8 cellular contexts compared by ENCODE assay signal in the genomic region with DNA sequence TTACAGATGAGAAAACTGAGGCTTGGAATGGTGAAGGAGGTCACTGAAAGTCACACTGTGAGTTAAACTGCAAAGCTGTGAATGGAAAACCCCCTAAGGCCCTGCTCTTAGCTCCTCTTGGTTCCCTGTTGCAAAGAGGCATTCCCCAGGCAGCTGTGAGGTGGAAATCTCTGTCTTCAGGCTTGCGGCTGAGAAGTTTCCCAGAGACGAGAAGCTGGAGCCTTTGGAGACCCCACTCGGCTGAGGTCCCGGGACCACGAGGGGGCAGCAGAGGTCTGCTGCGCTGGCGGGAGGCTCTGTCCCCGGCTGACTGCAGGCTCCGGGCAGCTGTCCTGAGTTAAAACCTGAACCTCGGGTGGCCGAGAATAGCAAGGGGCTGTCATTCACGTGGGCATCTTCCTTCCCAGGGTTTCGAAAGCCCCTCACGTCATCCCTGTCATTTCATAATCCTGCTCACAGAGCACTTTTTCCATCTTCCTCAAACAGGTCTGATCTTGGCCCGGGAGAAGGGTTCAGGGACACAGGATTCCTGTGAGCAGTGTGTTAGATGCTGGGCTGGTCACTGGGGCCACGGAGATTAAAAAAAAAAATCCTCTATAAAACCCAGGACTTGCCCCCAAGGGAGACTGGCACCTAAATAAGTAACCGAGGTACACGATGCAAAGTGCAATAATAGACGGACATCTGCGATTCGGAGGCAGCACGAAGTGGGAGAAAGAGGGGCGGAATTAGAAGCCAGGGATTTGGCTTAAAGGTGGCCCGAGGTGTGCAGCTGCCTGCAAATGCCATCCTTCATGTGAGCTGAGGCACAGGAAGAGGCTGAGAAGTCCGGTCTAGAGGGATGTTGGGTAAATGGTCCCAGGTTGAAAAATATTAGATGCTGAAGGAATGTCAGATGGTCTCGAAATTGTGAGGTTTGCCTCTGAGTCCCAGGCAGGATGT.
DNase-seq lines count a peak whose midpoint lies in the region; ATAC-seq and TF ChIP-seq lines count a peak whose summit lies in the region.

No MANE protein-coding gene starts in this region.

- H3K4me3 ChIP-seq in cardiac fibroblast (replicated peaks in 1 of 2; ENCODE audit: low read depth in 2 of 2, low read length in 2 of 2), result no peak overlapping the region

- peak; percentile 9 for DNase-seq in GF-D8 (lab: John Stamatoyannopoulos, UW)
- peak; percentile 21 for DNase-seq in NCI-H2196 treated with DMSO at 0.1 percent for 48 hours (lab: John Stamatoyannopoulos, UW; ENCODE audit: unreplicated experiment)
- peak; percentile 43 to 72 (median 60) for DNase-seq in activated CD4-positive, CD25-positive, alpha-beta regulatory T cell (lab: John Stamatoyannopoulos, UW)
- peak; percentile 84 to 90 for DNase-seq in cardiac fibroblast (ENCODE audit: low read depth in 2 of 2)
- DNase-seq in kidney glomerular epithelial cell (lab: John Stamatoyannopoulos, UW), result peak; percentile 51
- peak; percentile 69 for DNase-seq in stimulated activated CD4-positive, alpha-beta T cell treated with anti-CD3 and anti-CD28 coated beads, Interleukin-1b, Interleukin-23, amount 100 ng/mL, for 48 hours

- ATAC-seq in HG02798 (IDR thresholded peaks at IDR 0.05; ENCODE audit: poor library complexity, unreplicated experiment) (peak; percentile 89), HG03469 (IDR thresholded peaks at IDR 0.05; ENCODE audit: unreplicated experiment) (no peak)

- TF ChIP-seq CTCF in cardiac fibroblast (IDR thresholded peaks at IDR 0.05; ENCODE audit: low read depth, low read length), result peak; percentile 99

Comparison
In these comparisons a context has a peak if more than half of its experiments do, and no peak if none do; other contexts are left out.
1. DNase-seq: peak in every context shown above with its lines; median percentile 87 in cardiac fibroblast; 69 in stimulated activated CD4-positive, alpha-beta T cell treated with anti-CD3 and anti-CD28 coated beads, Interleukin-1b, Interleukin-23, amount 100 ng/mL, for 48 hours; 60 in activated CD4-positive, CD25-positive, alpha-beta regulatory T cell; 51 in kidney glomerular epithelial cell; 21 in NCI-H2196 treated with DMSO at 0.1 percent for 48 hours; 9 in GF-D8.